8 cellular contexts compared by ENCODE assay signal in the genomic region with DNA sequence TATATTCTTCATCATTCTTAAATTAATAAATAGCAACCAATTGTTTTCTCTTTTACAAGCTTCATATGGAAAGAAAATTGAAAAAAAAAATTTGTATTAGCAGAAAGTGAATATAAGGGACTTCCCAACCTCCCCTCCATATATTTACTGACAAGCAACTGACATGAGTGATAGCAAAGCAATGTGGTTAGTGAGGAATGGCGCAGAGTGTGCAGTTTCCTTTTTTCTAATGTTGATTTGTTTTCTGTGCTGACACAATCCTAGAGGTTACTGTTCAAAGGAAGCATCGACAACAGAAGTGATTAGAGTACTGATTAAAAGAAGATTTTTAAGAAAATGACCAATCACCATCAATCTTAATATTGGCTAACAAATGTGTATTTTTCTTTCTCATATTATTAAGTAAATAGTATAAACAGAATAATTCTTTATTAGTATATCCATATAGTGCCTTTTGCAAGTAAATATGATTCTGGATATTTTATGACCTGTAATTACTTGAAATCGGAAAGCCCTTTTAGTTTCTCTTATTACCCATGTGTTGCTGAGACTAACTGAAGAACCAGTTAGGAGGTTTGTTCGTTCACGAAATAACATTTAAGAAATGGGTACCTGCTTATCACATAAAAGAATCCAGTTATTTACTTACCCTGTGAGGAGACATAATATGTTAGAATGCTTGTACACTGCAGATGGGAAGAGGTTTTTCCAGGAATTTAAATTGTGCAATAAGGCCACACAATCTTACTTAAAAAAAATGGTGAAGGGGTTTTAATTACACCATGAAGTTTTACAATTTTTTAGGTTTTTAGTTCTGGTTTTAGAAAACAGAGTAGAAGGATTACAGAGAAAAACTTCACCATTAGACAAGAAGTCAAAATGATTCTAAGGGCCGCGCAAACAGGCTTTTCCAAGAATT. TPM values are rescaled to one million over a fixed set of nuclear protein-coding genes. Genes with fewer than 3 reads are reported as not detected.
A peak's percentile ranks its signal among the peaks of the same experiment; 100 is the strongest.
DNase-seq lines count a peak whose midpoint lies in the region; ATAC-seq and TF ChIP-seq lines count a peak whose summit lies in the region.

No MANE protein-coding gene starts in this region.

- DNase-seq in LHCN-M2 (ENCODE audit: low read depth) (peak; percentile 56), astrocyte of the spinal cord (ENCODE audit: low read depth, low spot score) (no peak), medulla oblongata (ENCODE audit: extremely low spot score) (peak; percentile 29), superior temporal gyrus (ENCODE audit: extremely low spot score) (no peak), ecto neural progenitor cell (ENCODE audit: low spot score) (no peak)
- DNase-seq in stimulated activated CD4-positive, alpha-beta T cell treated with anti-CD3 and anti-CD28 coated beads, Interleukin-12 subunit alpha, Interleukin-12 subunit beta, amount 100 ng/mL, for 4 hours = no peak

- peak overlapping the region; percentile 87 for H3K27ac ChIP-seq in BLaER1

- in situ Hi-C loops in astrocyte of the spinal cord (cut with HindIII; ENCODE audit: low sequenced_read_pairs) = no loop called here

- H4K20me1 ChIP-seq in BLaER1 = peaks cover 35% of the 10 kb centered on the region

- no peak for ATAC-seq in HG03565 (IDR thresholded peaks at IDR 0.05; ENCODE audit: unreplicated experiment)

- no peaks in the 10 kb centered on the region; the same call in 1 of the 2 replicates for H3K9me3 ChIP-seq in BLaER1

- peak overlapping the region; percentile 82 for H3K4me2 ChIP-seq in BLaER1

- peaks cover 41% of the 10 kb centered on the region for H3K4me1 ChIP-seq in BLaER1

- peaks cover 9% of the 10 kb centered on the region for H3K36me3 ChIP-seq in BLaER1

- H3K4me3 ChIP-seq in BLaER1 (peak overlapping the region; percentile 91), astrocyte of the spinal cord (ENCODE audit: low read depth, low read length) (peak overlapping the region; percentile 81)

- no peak for TF ChIP-seq CTCF in astrocyte of the spinal cord (IDR thresholded peaks at IDR 0.05; ENCODE audit: low read depth, low read length)

- H3K9ac ChIP-seq in BLaER1 = peak overlapping the region; percentile 74

- no peaks in the 10 kb centered on the region for H3K27me3 ChIP-seq in BLaER1

RNA-seq across cellular contexts. Expression of a gene that starts 1.4 kb away (rescaled TPM):
- total RNA-seq in LHCN-M2 (2014; rRNA removed) = 51.9 and 62.8 TPM in 2 replicates
- polyA plus RNA-seq in LHCN-M2 (2012) = 9.9 TPM

Comparison
In these comparisons a context has a peak if more than half of its experiments do, and no peak if none do; other contexts are left out.
1. DNase-seq: peak in LHCN-M2 (single experiment) and medulla oblongata (single experiment); none in astrocyte of the spinal cord (single experiment), superior temporal gyrus (single experiment), ecto neural progenitor cell (single experiment) and stimulated activated CD4-positive, alpha-beta T cell treated with anti-CD3 and anti-CD28 coated beads, Interleukin-12 subunit alpha, Interleukin-12 subunit beta, amount 100 ng/mL, for 4 hours (single experiment).